ENCODE assay signal across 9 cellular contexts in genomic region chr11:111417766-111418435, GRCh38. TPM values are rescaled to one million over a fixed set of nuclear protein-coding genes. Genes with fewer than 3 reads are reported as not detected.
DNase-seq lines count a peak whose midpoint lies in the region; ATAC-seq and TF ChIP-seq lines count a peak whose summit lies in the region.
"Had no signal": no experiment of that assay in that cellular context is flagged by ENCODE, and none has a peak within 500 bp of the region (broad histone marks: within the 10 kb centered on the region; RNA-seq: fewer than 3 reads in every experiment).

No MANE protein-coding gene starts in this region.

- TF ChIP-seq CTCF in DND-41 (IDR thresholded peaks at IDR 0.05; ENCODE audit: borderline replicate concordance, extremely low read depth, low read length, poor library complexity, severe bottlenecking) (no peak), fibroblast of mammary gland (conservative IDR thresholded peaks at IDR 0.05; ENCODE audit: control insufficient read depth, insufficient read depth, low read depth, low read length) (no peak)

- H3K9ac ChIP-seq in DND-41 (ENCODE audit: low read depth, low read length) (no peak overlapping the region), skeletal muscle tissue (ENCODE audit: low read depth in 1 of 3, low read length in 3 of 3) (peak overlapping the region in 1 of 3 donors; percentile 33)

- no peaks in the 10 kb centered on the region for H4K20me1 ChIP-seq in DND-41 (ENCODE audit: insufficient read depth, low read length)

- DNase-seq in DND-41 (no peak), MG63 (peak; percentile 84), fibroblast of mammary gland (ENCODE audit: low read depth) (peak; percentile 90), GF-D8 (lab: John Stamatoyannopoulos, UW) (no peak), HuH-7 (ENCODE audit: low spot score) (no peak), NCI-H1436 treated with DMSO at 0.1 percent for 48 hours (lab: John Stamatoyannopoulos, UW) (no peak)

- H3K4me1 ChIP-seq in DND-41 (ENCODE audit: insufficient read depth, low read length) (peaks cover 60% of the 10 kb centered on the region), skeletal muscle tissue (ENCODE audit: control insufficient read depth in 3 of 3, insufficient read depth in 3 of 3, low read length in 3 of 3) (peaks cover 25 to 28% (median 28%) of the 10 kb centered on the region in 3 donors)

- H3K79me2 ChIP-seq in DND-41 (ENCODE audit: insufficient read depth, low read length) = no peaks in the 10 kb centered on the region

- no peaks in the 10 kb centered on the region for H3K36me3 ChIP-seq in DND-41 (ENCODE audit: insufficient read depth, low read length)
- H3K36me3 ChIP-seq in MG63 = no peaks in the 10 kb centered on the region
- no peaks in the 10 kb centered on the region for H3K36me3 ChIP-seq in skeletal muscle tissue (ENCODE audit: control insufficient read depth in 3 of 3, insufficient read depth in 3 of 3, low read length in 3 of 3)

- ATAC-seq in DND-41 (ENCODE audit: insufficient read depth, low read depth) (no peak), GM21528 (IDR thresholded peaks at IDR 0.05; ENCODE audit: low FRiP score, unreplicated experiment) (peak; percentile 29)

- H3K4me3 ChIP-seq in DND-41 (ENCODE audit: low read depth in 1 of 2, low read length in 2 of 2) = no peak overlapping the region
- no peak overlapping the region for H3K4me3 ChIP-seq in MG63
- H3K4me3 ChIP-seq in fibroblast of mammary gland (ENCODE audit: control insufficient read depth, low read depth, low read length) = no peak overlapping the region
- H3K4me3 ChIP-seq in skeletal muscle tissue (ENCODE audit: low read length in 3 of 3) = peak overlapping the region in 1 of 3 donors; percentile 20

- peak overlapping the region; percentile 45 for H3K27ac ChIP-seq in DND-41 (ENCODE audit: low read length)
- peak overlapping the region; percentile 33 for H3K27ac ChIP-seq in skeletal muscle tissue (ENCODE audit: low read depth, low read length)
- H3K27ac ChIP-seq: epithelial cell of prostate had no signal

- H3K4me2 ChIP-seq in DND-41 (ENCODE audit: insufficient read depth, low read length) = no peak overlapping the region

- no peaks in the 10 kb centered on the region for H3K9me3 ChIP-seq in DND-41 (ENCODE audit: insufficient read depth, low read length, severe bottlenecking)
- H3K9me3 ChIP-seq in MG63 = peaks cover 2% of the 10 kb centered on the region; the same call in 1 of the 2 replicates
- no peaks in the 10 kb centered on the region for H3K9me3 ChIP-seq in skeletal muscle tissue (ENCODE audit: control insufficient read depth in 3 of 3, low read length in 3 of 3)

- H2AFZ ChIP-seq in DND-41 (ENCODE audit: low read depth, low read length) = no peak overlapping the region

- H3K27me3 ChIP-seq in DND-41 (ENCODE audit: insufficient read depth, low read length, poor library complexity) (no peaks in the 10 kb centered on the region), MG63 (0 out of 2 replicates have a peak, but pooled peaks cover 2% of the 10 kb centered on the region), skeletal muscle tissue (ENCODE audit: control insufficient read depth in 3 of 3, insufficient read depth in 3 of 3, low read length in 3 of 3) (no peaks in the 10 kb centered on the region)

RNA-seq across cellular contexts. Expression of gene POU2AF1, which starts 38.8 kb away (rescaled TPM):
- not detected in 2 replicates for total RNA-seq in MG63 (2014; rRNA removed; shearing (Covaris generic); ENCODE audit: low replicate concordance)
- total RNA-seq in skeletal muscle tissue = not detected

Comparison
In these comparisons a context has a peak if more than half of its experiments do, and no peak if none do; other contexts are left out.
1. DNase-seq: peak in MG63 (single experiment) and fibroblast of mammary gland (single experiment); none in DND-41 (single experiment), GF-D8 (single experiment), HuH-7 (single experiment) and NCI-H1436 treated with DMSO at 0.1 percent for 48 hours (single experiment).